Comparison of ENCODE assay signal across 8 cellular contexts in the genomic region with DNA sequence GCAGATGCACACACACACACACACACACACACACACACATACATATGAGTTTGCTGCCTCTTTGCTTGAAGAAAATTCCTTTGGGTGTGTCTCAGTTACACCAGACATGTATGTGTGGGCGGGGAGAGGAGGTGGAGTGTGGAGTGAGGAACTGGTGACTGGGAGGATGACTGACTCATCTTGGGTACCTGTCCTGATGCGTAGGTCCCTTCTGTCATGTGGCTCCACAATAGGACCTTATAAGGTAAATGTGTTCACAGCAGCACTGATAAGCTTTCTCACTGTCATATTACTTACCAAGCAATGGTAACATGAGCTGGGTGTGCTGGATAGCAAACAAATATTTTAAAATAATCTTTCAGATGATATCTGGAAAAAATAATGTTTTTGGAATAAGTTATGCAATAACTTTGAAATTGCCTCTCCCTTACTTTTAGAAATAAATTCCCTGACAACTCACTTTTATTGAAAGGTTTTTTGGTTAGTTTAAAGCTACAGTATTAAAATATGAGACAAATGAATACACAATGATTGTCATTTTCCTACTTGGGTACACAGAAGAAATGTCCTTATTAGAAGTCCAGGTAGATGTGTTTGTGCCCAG. TPM values are rescaled to one million over a fixed set of nuclear protein-coding genes. Genes with fewer than 3 reads are reported as not detected.
DNase-seq lines count a peak whose midpoint lies in the region; TF ChIP-seq lines count a peak whose summit lies in the region.

No MANE protein-coding gene starts in this region.

- peaks cover 11% of the 10 kb centered on the region for H3K36me3 Mint-ChIP-seq in Caco-2 (ENCODE audit: insufficient read depth, unreplicated experiment)

- no peak overlapping the region for H3K27ac ChIP-seq in stomach
- H3K27ac ChIP-seq in A673 (ENCODE audit: low read depth, low read length, poor library complexity, severe bottlenecking), result no peak overlapping the region

- no peak overlapping the region for H3K27ac Mint-ChIP-seq in Caco-2 (ENCODE audit: unreplicated experiment)

- DNase-seq in Caco-2, result peak; percentile 58 to 82
- peak; percentile 16 for DNase-seq in HCEC 1CT
- peak; percentile 31 to 41 for DNase-seq in activated CD4-positive, alpha-beta T cell treated with anti-CD3 and anti-CD28 coated beads for 24 hours (ENCODE audit: low read depth in 2 of 2)
- peak; percentile 84 for DNase-seq in islet precursor cell
- no peak for DNase-seq in stomach
- no peak for DNase-seq in hippocampal formation (lab: John Stamatoyannopoulos, UW)
- DNase-seq in A673 (ENCODE audit: low spot score), result no peak
- DNase-seq in SHP77 (lab: John Stamatoyannopoulos, UW), result no peak

- peaks cover 29% of the 10 kb centered on the region for H3K4me1 Mint-ChIP-seq in Caco-2 (ENCODE audit: low read depth, unreplicated experiment)

- no peaks in the 10 kb centered on the region for H3K9me3 Mint-ChIP-seq in Caco-2 (ENCODE audit: unreplicated experiment)

- H3K4me1 ChIP-seq in Caco-2, result peaks cover 47% of the 10 kb centered on the region
- H3K4me1 ChIP-seq in stomach, result peaks cover 0 to 5% (median 0%) of the 10 kb centered on the region in 4 donors
- H3K4me1 ChIP-seq in A673 (ENCODE audit: insufficient read depth, low read length, poor library complexity, severe bottlenecking), result no peaks in the 10 kb centered on the region

- H3K9me3 ChIP-seq in Caco-2 (no peaks in the 10 kb centered on the region), stomach (no peaks in the 10 kb centered on the region), A673 (ENCODE audit: low read depth, low read length, poor library complexity, severe bottlenecking) (no peaks in the 10 kb centered on the region)

- no peak for TF ChIP-seq EP300 in stomach (IDR thresholded peaks at IDR 0.05)

- TF ChIP-seq CTCF in Caco-2 (IDR thresholded peaks at IDR 0.05; ENCODE audit: insufficient read depth in 1 of 2, low read depth in 1 of 2, low read length in 1 of 2, severe bottlenecking in 1 of 2, unreplicated experiment in 1 of 2), result no peak
- no peak for TF ChIP-seq CTCF in stomach (IDR thresholded peaks at IDR 0.05)
- TF ChIP-seq CTCF in A673 (conservative IDR thresholded peaks at IDR 0.05; ENCODE audit: low read depth, low read length), result no peak

- BruUV-seq in Caco-2 (replicated peaks; lab: Mats Ljungman, UMichigan), result no TSS peak
- BruUV-seq in A673 (replicated peaks; lab: Mats Ljungman, UMichigan), result no TSS peak

- no peak overlapping the region for H3K4me3 Mint-ChIP-seq in Caco-2 (ENCODE audit: unreplicated experiment)

- no peak overlapping the region for H3K4me3 ChIP-seq in Caco-2 (ENCODE audit: low read depth, low read length)
- no peak overlapping the region for H3K4me3 ChIP-seq in stomach
- no peak overlapping the region for H3K4me3 ChIP-seq in A673 (ENCODE audit: low read depth, low read length, poor library complexity, severe bottlenecking)

- intact Hi-C loops in Caco-2 (cut with micrococcal nuclease; ENCODE audit: unreplicated experiment) (loop anchor here (5.0 kb wide), 1 partner anchor 42 kb away; no protein-coding TSS in a partner anchor), stomach (cut with DNase I; ENCODE audit: low total_unique reads) (no loop called here), A673 (cut with micrococcal nuclease; ENCODE audit: unreplicated experiment) (no loop called here)

- H3K27me3 ChIP-seq in Caco-2 (replicated peaks; ENCODE audit: control insufficient read depth, insufficient read depth, low read length) (no peaks in the 10 kb centered on the region), stomach (no peaks in the 10 kb centered on the region), A673 (replicated peaks; ENCODE audit: insufficient read depth, low read depth, low read length, poor library complexity) (no peaks in the 10 kb centered on the region)

- H3K27me3 Mint-ChIP-seq in Caco-2 (ENCODE audit: insufficient read depth, unreplicated experiment), result no peaks in the 10 kb centered on the region

- WGBS in stomach, 5 donors, result 61 to 84% (median 77%) methylated on average over 2 of the region's 2 CpGs

- POLR2A ChIA-PET in Caco-2 (lab: Charles Lee), result no interaction called here
- POLR2A ChIA-PET in A673 (lab: Charles Lee; ENCODE audit: low non-redundant PET), result no interaction called here

- CTCF ChIA-PET in Caco-2 (lab: Charles Lee) (no interaction called here), A673 (lab: Charles Lee) (no interaction called here)

- no peak for TF ChIP-seq POLR2A in stomach (IDR thresholded peaks at IDR 0.05)

- H3K36me3 ChIP-seq in Caco-2 (ENCODE audit: control insufficient read depth, insufficient read depth, low read length), result no peaks in the 10 kb centered on the region
- H3K36me3 ChIP-seq in stomach, result peaks cover 0 to 8% (median 0%) of the 10 kb centered on the region in 4 donors
- H3K36me3 ChIP-seq in A673 (ENCODE audit: insufficient read depth, low read length, poor library complexity, severe bottlenecking), result no peaks in the 10 kb centered on the region

RNA-seq across cellular contexts. Expression of gene SLC9A2, which starts 45.2 kb away (rescaled TPM):
- 10.5 and 14.4 TPM in 2 replicates for total RNA-seq in Caco-2 (2022)
- total RNA-seq in stomach, result 10 to 100 TPM in 4 of 5 donors, 1 to 10 TPM in 1; 5.3 to 79.9 (median 56.7) TPM
- 1 to 10 TPM; 2.4 to 5.4 (median 2.6) TPM for polyA plus RNA-seq in stomach
- total RNA-seq in A673 (2021), result not detected in 2 replicates

Comparison
In these comparisons a context has a peak if more than half of its experiments do, and no peak if none do; other contexts are left out.
1. DNase-seq: peak in Caco-2 (2 of 2), HCEC 1CT (single experiment), activated CD4-positive, alpha-beta T cell treated with anti-CD3 and anti-CD28 coated beads for 24 hours (2 of 2) and islet precursor cell (single experiment); none in stomach (single experiment), hippocampal formation (0 of 2), A673 (single experiment) and SHP77 (0 of 2).